In genomic region chr9:72030762-72031161, GRCh38 we compare ENCODE assay signal across 9 cellular contexts. TPM values are rescaled to one million over a fixed set of nuclear protein-coding genes. Genes with fewer than 3 reads are reported as not detected.
"Had no signal": no experiment of that assay in that cellular context is flagged by ENCODE, and none has a peak within 500 bp of the region (broad histone marks: within the 10 kb centered on the region; RNA-seq: fewer than 3 reads in every experiment).

No MANE protein-coding gene starts in this region.

- H3K9me3 Mint-ChIP-seq: GM23338, IgD-negative memory B cell had no signal

- H3K4me1 Mint-ChIP-seq: H9, IgD-negative memory B cell had no signal

- FAIRE-seq: H1, H54, HTR-8/SVneo had no signal

- H3K4me3 Mint-ChIP-seq: GM23338, H9, IgD-negative memory B cell had no signal

- H3K27ac Mint-ChIP-seq: GM23338, H9, IgD-negative memory B cell had no signal

- DNase-seq: H9, HCEC 1CT, KBM-7 had no signal

- H3K4me3 ChIP-seq: GM23338 had no signal

RNA-seq across cellular contexts. Expression of gene C9orf57, which starts 29.7 kb away (rescaled TPM):
- total RNA-seq: GM23338, H1, H9, HT-29 had no signal
- polyA plus RNA-seq: GM23338, H1, IgD-negative memory B cell had no signal
